In the genomic region with DNA sequence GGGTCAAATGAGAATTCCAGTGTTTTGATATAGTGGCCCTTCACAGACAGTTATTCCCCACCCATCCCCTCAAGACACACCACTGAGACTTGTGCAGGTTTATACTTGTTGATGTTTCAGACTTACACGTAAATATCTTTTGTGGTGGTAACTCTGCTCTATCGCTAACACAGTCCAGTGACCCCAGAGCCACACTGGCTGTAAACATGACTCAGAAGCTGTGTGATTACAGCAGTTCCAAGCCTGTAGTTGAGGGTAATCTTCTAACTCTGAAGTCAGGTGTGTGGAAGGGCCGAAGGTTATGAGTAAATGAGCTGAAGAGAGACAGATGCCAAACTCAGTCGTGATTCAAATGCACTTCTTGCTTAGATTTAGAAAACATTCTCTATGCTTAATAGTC, we compare ENCODE assay signal across 9 cellular contexts. TPM values are rescaled to one million over a fixed set of nuclear protein-coding genes. Genes with fewer than 3 reads are reported as not detected.
A peak's percentile ranks its signal among the peaks of the same experiment; 100 is the strongest.
DNase-seq lines count a peak whose midpoint lies in the region; ATAC-seq and TF ChIP-seq lines count a peak whose summit lies in the region.
"Had no signal": no experiment of that assay in that cellular context is flagged by ENCODE, and none has a peak within 500 bp of the region (broad histone marks: within the 10 kb centered on the region; RNA-seq: fewer than 3 reads in every experiment).

No MANE protein-coding gene starts in this region.

- TF ChIP-seq CTCF in activated B cell treated with CpG ODN at 0.5 μM for 24 hours (IDR thresholded peaks at IDR 0.05), result no peak
- no peak for TF ChIP-seq CTCF in mesothelial cell of epicardium (IDR thresholded peaks at IDR 0.05; ENCODE audit: unreplicated experiment)

- ATAC-seq in GM18511 (IDR thresholded peaks at IDR 0.05; ENCODE audit: unreplicated experiment) (peak; percentile 61), HG02870 (IDR thresholded peaks at IDR 0.05; ENCODE audit: unreplicated experiment) (peak; percentile 96), activated B cell treated with CpG ODN at 0.5 μM for 24 hours (ENCODE audit: low read depth) (peak; percentile 72)

- no peak overlapping the region for H3K27ac Mint-ChIP-seq in activated B cell treated with CpG ODN at 0.5 μM for 24 hours
- peak overlapping the region; percentile 23 for H3K27ac Mint-ChIP-seq in mesothelial cell of epicardium

- peaks cover 8% of the 10 kb centered on the region for H3K4me1 Mint-ChIP-seq in activated B cell treated with CpG ODN at 0.5 μM for 24 hours
- peaks cover 22% of the 10 kb centered on the region for H3K4me1 Mint-ChIP-seq in mesothelial cell of epicardium

- DNase-seq in activated B cell treated with CpG ODN at 0.5 μM for 24 hours, result no peak
- no peak for DNase-seq in mesothelial cell of epicardium (ENCODE audit: low spot score in 2 of 2, unreplicated experiment in 2 of 2)
- no peak for DNase-seq in C1 segment of cervical spinal cord (lab: John Stamatoyannopoulos, UW)
- no peak for DNase-seq in mucosa of gallbladder (ENCODE audit: low spot score)
- DNase-seq in DMS 273 (lab: John Stamatoyannopoulos, UW; ENCODE audit: unreplicated experiment), result no peak
- DNase-seq in NCI-H2196 treated with DMSO at 0.1 percent for 48 hours (lab: John Stamatoyannopoulos, UW; ENCODE audit: unreplicated experiment), result no peak

- intact Hi-C loops in activated B cell treated with CpG ODN at 0.5 μM for 24 hours (cut with micrococcal nuclease), result no loop called here

- H3K9me3 Mint-ChIP-seq in activated B cell treated with CpG ODN at 0.5 μM for 24 hours (no peaks in the 10 kb centered on the region), mesothelial cell of epicardium (no peaks in the 10 kb centered on the region)

- peaks cover 8% of the 10 kb centered on the region for H3K36me3 Mint-ChIP-seq in activated B cell treated with CpG ODN at 0.5 μM for 24 hours (ENCODE audit: low read depth)
- peaks cover 5% of the 10 kb centered on the region for H3K36me3 Mint-ChIP-seq in mesothelial cell of epicardium

- CTCF ChIA-PET in activated B cell treated with CpG ODN at 0.5 μM for 24 hours (lab: Charles Lee), result no interaction called here

- H3K27me3 Mint-ChIP-seq in activated B cell treated with CpG ODN at 0.5 μM for 24 hours (no peaks in the 10 kb centered on the region), mesothelial cell of epicardium (ENCODE audit: low read depth) (no peaks in the 10 kb centered on the region)

- POLR2A ChIA-PET in activated B cell treated with CpG ODN at 0.5 μM for 24 hours (lab: Charles Lee), result no interaction called here

- H3K4me3 Mint-ChIP-seq in activated B cell treated with CpG ODN at 0.5 μM for 24 hours (no peak overlapping the region), mesothelial cell of epicardium (no peak overlapping the region)

RNA-seq across cellular contexts. Expression of a gene that starts 19.4 kb away (rescaled TPM):
- total RNA-seq in activated B cell treated with CpG ODN at 0.5 μM for 24 hours (not detected in 2 replicates), mesothelial cell of epicardium (not detected in 3 replicates), mucosa of gallbladder (not detected)
- total RNA-seq: lower leg skin had no signal

RNA-seq across cellular contexts. Expression of a gene that starts 28.9 kb away (rescaled TPM):
- total RNA-seq in activated B cell treated with CpG ODN at 0.5 μM for 24 hours (6.4 and 7.4 TPM in 2 replicates), mesothelial cell of epicardium (35.9 to 37.6 TPM (median 37.4 TPM) in 3 replicates), mucosa of gallbladder (45.8 TPM)
